ENCODE assay signal across 12 cellular contexts in the genomic region with DNA sequence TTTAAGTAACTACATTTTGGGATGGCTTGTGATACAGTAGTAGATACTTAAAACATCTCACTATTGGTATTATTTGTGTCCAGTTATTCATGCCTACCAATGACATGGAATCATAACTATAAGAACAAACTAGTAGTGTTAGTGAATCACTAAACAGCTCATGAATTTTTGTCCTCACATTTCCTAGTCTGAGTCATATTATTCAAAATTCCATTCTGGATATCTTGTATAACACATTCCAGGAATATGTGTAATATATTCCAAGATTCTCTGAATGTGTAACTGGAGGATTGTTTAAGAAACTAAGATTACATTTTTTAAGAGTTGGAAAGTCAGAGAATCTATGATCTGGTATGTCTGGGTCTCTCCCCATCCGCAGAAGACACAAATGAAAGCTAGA.
DNase-seq lines count a peak whose midpoint lies in the region; ATAC-seq, FAIRE-seq and TF ChIP-seq lines count a peak whose summit lies in the region.
"Had no signal": no experiment of that assay in that cellular context is flagged by ENCODE, and none has a peak within 500 bp of the region (broad histone marks: within the 10 kb centered on the region; RNA-seq: fewer than 3 reads in every experiment).

No MANE protein-coding gene starts in this region.

- H3K9me1 ChIP-seq in keratinocyte (ENCODE audit: control insufficient read depth, extremely low read depth, insufficient read depth, low read length), result no peaks in the 10 kb centered on the region

- H3K27me3 ChIP-seq in bronchial epithelial cell (ENCODE audit: control insufficient read depth, insufficient read depth, low read length), result no peaks in the 10 kb centered on the region
- no peaks in the 10 kb centered on the region for H3K27me3 ChIP-seq in keratinocyte (ENCODE audit: control insufficient read depth, extremely low read depth, insufficient read depth, low read length)

- FAIRE-seq in HTR-8/SVneo (lab: Jason Lieb, UNC) (no peak), bronchial epithelial cell (lab: Jason Lieb, UNC) (no peak), keratinocyte (lab: Jason Lieb, UNC) (peak; percentile 76)
- FAIRE-seq: TTC549 had no signal

- TF ChIP-seq CTCF in AG04449 (IDR thresholded peaks at IDR 0.05; ENCODE audit: insufficient read depth, low read length, missing control alignments) (no peak), bronchial epithelial cell (IDR thresholded peaks at IDR 0.05; ENCODE audit: insufficient read depth, low read length, severe bottlenecking) (no peak), keratinocyte (optimal IDR thresholded peaks at IDR 0.05 in 1 of 3, IDR thresholded peaks at IDR 0.05 in 1 of 3, conservative IDR thresholded peaks at IDR 0.05 in 1 of 3; ENCODE audit: extremely low read depth in 1 of 3, insufficient read depth in 2 of 3, low read length in 3 of 3) (no peak)

- H3K79me2 ChIP-seq in keratinocyte (ENCODE audit: control insufficient read depth, insufficient read depth, low read length), result no peaks in the 10 kb centered on the region

- CTCF ChIA-PET in AG04449 (lab: Yijun Ruan, JAX), result interaction anchor here (2.1 kb wide), 1 partner anchor 27 kb away, joined by 4 read pairs; no protein-coding TSS in a partner anchor

- H3K27ac ChIP-seq in keratinocyte (ENCODE audit: control insufficient read depth, insufficient read depth, low read length), result peak overlapping the region; percentile 84

- dilution Hi-C loops in keratinocyte (cut with MboI; ENCODE audit: extremely low pct_ligation_motif_present, low sequenced_read_pairs), result no loop called here

- peak; percentile 70 for DNase-seq in AG04449 (ENCODE audit: low read depth, low spot score)
- DNase-seq in HTR-8/SVneo (ENCODE audit: insufficient read length, low spot score), result peak; percentile 56
- DNase-seq in bronchial epithelial cell (ENCODE audit: low read depth), result peak; percentile 97
- peak; percentile 48 for DNase-seq in keratinocyte (ENCODE audit: low read depth, low spot score)
- DNase-seq in NCI-H1436 (lab: John Stamatoyannopoulos, UW), result no peak
- DNase-seq in OCI-M1 (lab: John Stamatoyannopoulos, UW), result no peak
- no peak for DNase-seq in superior temporal gyrus (ENCODE audit: extremely low spot score)
- DNase-seq: C1 segment of cervical spinal cord, KG1, NCI-H2171 had no signal

- peaks cover 19% of the 10 kb centered on the region for H3K4me1 ChIP-seq in keratinocyte (ENCODE audit: control insufficient read depth, extremely low read depth, insufficient read depth, low read length)

- H3K9ac ChIP-seq in keratinocyte (ENCODE audit: control insufficient read depth, extremely low read depth, insufficient read depth, low read length), result no peak overlapping the region

- no peaks in the 10 kb centered on the region for H4K20me1 ChIP-seq in keratinocyte (ENCODE audit: control insufficient read depth, extremely low read depth, insufficient read depth, low read length)

- no peak overlapping the region for H2AFZ ChIP-seq in keratinocyte (ENCODE audit: control insufficient read depth, low read length)

- no peak for ATAC-seq in GM21360 (IDR thresholded peaks at IDR 0.05; ENCODE audit: unreplicated experiment)

- H3K36me3 ChIP-seq in bronchial epithelial cell (ENCODE audit: control insufficient read depth, insufficient read depth, low read length), result no peaks in the 10 kb centered on the region
- no peaks in the 10 kb centered on the region for H3K36me3 ChIP-seq in keratinocyte (ENCODE audit: control insufficient read depth in 2 of 2, extremely low read depth in 1 of 2, insufficient read depth in 2 of 2, low read length in 2 of 2)

- H3K4me2 ChIP-seq in keratinocyte (ENCODE audit: control insufficient read depth, extremely low read depth, insufficient read depth, low read depth, low read length), result peak overlapping the region; percentile 44

- POLR2A ChIA-PET in AG04449 (lab: Yijun Ruan, JAX), result no interaction called here

- H3K4me3 ChIP-seq in AG04449 (ENCODE audit: low read depth, low read length) (no peak overlapping the region), bronchial epithelial cell (ENCODE audit: low read depth, low read length) (no peak overlapping the region), keratinocyte (ENCODE audit: control insufficient read depth in 2 of 3, extremely low read depth in 1 of 3, insufficient read depth in 2 of 3, low read depth in 1 of 3, low read length in 3 of 3) (no peak overlapping the region)

- peaks cover 4% of the 10 kb centered on the region for H3K9me3 ChIP-seq in keratinocyte (ENCODE audit: control insufficient read depth, low read depth, low read length)

Comparison
In these comparisons a context has a peak if more than half of its experiments do, and no peak if none do; other contexts are left out.
1. DNase-seq: peak in AG04449 (single experiment), HTR-8/SVneo (single experiment), bronchial epithelial cell (single experiment) and keratinocyte (single experiment); none in NCI-H1436 (single experiment), OCI-M1 (single experiment) and superior temporal gyrus (single experiment).